In genomic region chr20:41082306-41082705, GRCh38 we compare ENCODE assay signal across 15 cellular contexts. TPM values are rescaled to one million over a fixed set of nuclear protein-coding genes. Genes with fewer than 3 reads are reported as not detected.
DNase-seq lines count a peak whose midpoint lies in the region; ATAC-seq lines count a peak whose summit lies in the region.
"Had no signal": no experiment of that assay in that cellular context is flagged by ENCODE, and none has a peak within 500 bp of the region (broad histone marks: within the 10 kb centered on the region; RNA-seq: fewer than 3 reads in every experiment).

No MANE protein-coding gene starts in this region.

- POLR2A ChIA-PET in naive thymus-derived CD4-positive, alpha-beta T cell (lab: Charles Lee), result no interaction called here

- ATAC-seq in naive thymus-derived CD4-positive, alpha-beta T cell, result no peak
- no peak for ATAC-seq in HG02981 (IDR thresholded peaks at IDR 0.05; ENCODE audit: unreplicated experiment)
- ATAC-seq: GM23338 had no signal

- H3K4me3 Mint-ChIP-seq in naive thymus-derived CD4-positive, alpha-beta T cell, result no peak overlapping the region
- H3K4me3 Mint-ChIP-seq: CD4-positive, CD25-positive, alpha-beta regulatory T cell; GM23338; IgD-negative memory B cell had no signal

- intact Hi-C loops in naive thymus-derived CD4-positive, alpha-beta T cell (cut with micrococcal nuclease), result no loop called here

- H3K4me1 Mint-ChIP-seq in naive thymus-derived CD4-positive, alpha-beta T cell, result peaks cover 26 to 66% (median 54%) of the 10 kb centered on the region in 7 donors

- H3K36me3 Mint-ChIP-seq in naive thymus-derived CD4-positive, alpha-beta T cell, result peaks cover 14 to 54% (median 35%) of the 10 kb centered on the region in 5 donors
- H3K36me3 Mint-ChIP-seq: IgD-negative memory B cell had no signal

- CTCF ChIA-PET in naive thymus-derived CD4-positive, alpha-beta T cell (lab: Charles Lee), result interaction anchor here (2.0 kb wide), 1 partner anchor 13 kb away, joined by 5 read pairs; no protein-coding TSS in a partner anchor

- no peaks in the 10 kb centered on the region for H3K27me3 ChIP-seq in naive thymus-derived CD4-positive, alpha-beta T cell (ENCODE audit: control insufficient read depth in 2 of 2, insufficient read depth in 2 of 2, low read length in 2 of 2)
- H3K27me3 ChIP-seq: BLaER1 treated with 17β-estradiol and CSF1 and Interleukin-3, amounts not matched to agents 10 nM and 100 nM had no signal

- H3K27me3 Mint-ChIP-seq in naive thymus-derived CD4-positive, alpha-beta T cell, result no peaks in the 10 kb centered on the region
- H3K27me3 Mint-ChIP-seq: CD4-positive, CD25-positive, alpha-beta regulatory T cell; IgD-negative memory B cell had no signal

- peaks cover 5 to 59% (median 36%) of the 10 kb centered on the region in 3 experiments for H3K36me3 ChIP-seq in naive thymus-derived CD4-positive, alpha-beta T cell (ENCODE audit: control insufficient read depth in 2 of 3, insufficient read depth in 3 of 3, low read length in 3 of 3)

- peaks cover 0 to 1% (median 0%) of the 10 kb centered on the region in 11 donors for H3K9me3 Mint-ChIP-seq in naive thymus-derived CD4-positive, alpha-beta T cell
- H3K9me3 Mint-ChIP-seq: CD4-positive, CD25-positive, alpha-beta regulatory T cell; GM23338; IgD-negative memory B cell had no signal

- H3K4me1 ChIP-seq in naive thymus-derived CD4-positive, alpha-beta T cell (ENCODE audit: control insufficient read depth in 2 of 2, insufficient read depth in 2 of 2, low read length in 2 of 2), result peaks cover 0 to 18% of the 10 kb centered on the region in 2 donors

- H3K27ac Mint-ChIP-seq in naive thymus-derived CD4-positive, alpha-beta T cell, result peak overlapping the region in 6 of 9 donors; percentile 32 to 68 (median 56)
- H3K27ac Mint-ChIP-seq: GM23338 had no signal

- DNase-seq in NCI-H82 (lab: John Stamatoyannopoulos, UW) (peak; percentile 25), NCI-H82 treated with DMSO at 0.1 percent for 48 hours (lab: John Stamatoyannopoulos, UW; ENCODE audit: unreplicated experiment) (no peak), D341Med (ENCODE audit: low spot score) (peak; percentile 62), NCI-H2227 treated with DMSO at 0.1 percent for 48 hours (lab: John Stamatoyannopoulos, UW) (peak; percentile 49), HT-29 (ENCODE audit: low spot score) (no peak)
- no peak for DNase-seq in naive thymus-derived CD4-positive, alpha-beta T cell
- DNase-seq: 8988T; AML-193; CD4-positive, CD25-positive, alpha-beta regulatory T cell; DMS 273 treated with DMSO at 0.1 percent for 48 hours; H7 had no signal

- H3K9me3 ChIP-seq in naive thymus-derived CD4-positive, alpha-beta T cell (ENCODE audit: control insufficient read depth in 2 of 3, low read length in 3 of 3), result no peaks in the 10 kb centered on the region
- H3K9me3 ChIP-seq: BLaER1 treated with 17β-estradiol and CSF1 and Interleukin-3, amounts not matched to agents 10 nM and 100 nM had no signal

- no peak overlapping the region for H3K27ac ChIP-seq in naive thymus-derived CD4-positive, alpha-beta T cell (ENCODE audit: low read depth, low read length)
- H3K27ac ChIP-seq: BLaER1 treated with 17β-estradiol and CSF1 and Interleukin-3, amounts not matched to agents 10 nM and 100 nM had no signal

- no peak overlapping the region for H3K4me3 ChIP-seq in naive thymus-derived CD4-positive, alpha-beta T cell (ENCODE audit: low read length)
- H3K4me3 ChIP-seq: BLaER1 treated with 17β-estradiol and CSF1 and Interleukin-3, amounts not matched to agents 10 nM and 100 nM; GM23338 had no signal

RNA-seq across cellular contexts. Expression of gene TOP1, which starts 53.7 kb away (rescaled TPM):
- 10 to 100 TPM; 32.0 to 82.8 (median 43.4) TPM for total RNA-seq in naive thymus-derived CD4-positive, alpha-beta T cell
- 10 to 100 TPM; 10.2 to 13.6 TPM for polyA plus RNA-seq in naive thymus-derived CD4-positive, alpha-beta T cell
- 14.9 and 17.2 TPM in 2 replicates for total RNA-seq in HT-29 (2014; rRNA removed; shearing (Covaris generic))

RNA-seq across cellular contexts. Expression of gene PLCG1, which starts 55.0 kb away (rescaled TPM):
- 100 to 1,000 TPM; 343 to 559 (median 418) TPM for total RNA-seq in naive thymus-derived CD4-positive, alpha-beta T cell
- polyA plus RNA-seq in naive thymus-derived CD4-positive, alpha-beta T cell, result 100 to 1,000 TPM in 1 of 2 donors, 10 to 100 TPM in 1; 36.9 to 105 TPM
- total RNA-seq in HT-29 (2014; rRNA removed; shearing (Covaris generic)), result 22.3 and 63.2 TPM in 2 replicates

Comparison
In these comparisons a context has a peak if more than half of its experiments do, and no peak if none do; other contexts are left out.
1. DNase-seq: peak in NCI-H82 (single experiment), D341Med (single experiment) and NCI-H2227 treated with DMSO at 0.1 percent for 48 hours (single experiment); none in NCI-H82 treated with DMSO at 0.1 percent for 48 hours (single experiment), naive thymus-derived CD4-positive, alpha-beta T cell (0 of 9) and HT-29 (single experiment).